10 cellular contexts compared by ENCODE assay signal in genomic region chr14:37230551-37231194, GRCh38. TPM values are rescaled to one million over a fixed set of nuclear protein-coding genes. Genes with fewer than 3 reads are reported as not detected.
A peak's percentile ranks its signal among the peaks of the same experiment; 100 is the strongest.
DNase-seq lines count a peak whose midpoint lies in the region; ATAC-seq and TF ChIP-seq lines count a peak whose summit lies in the region.
"Had no signal": no experiment of that assay in that cellular context is flagged by ENCODE, and none has a peak within 500 bp of the region (broad histone marks: within the 10 kb centered on the region; RNA-seq: fewer than 3 reads in every experiment).

No MANE protein-coding gene starts in this region.

- 57% methylated on average over 3 of the region's 5 CpGs; no CpG with 5 or more reads in 1 of the 2 experiments for WGBS in endodermal cell (ENCODE audit: insufficient coverage in 1 of 2, insufficient read length in 1 of 2), 2 experiments

- no TSS peak for BruUV-seq in PC-9 (replicated peaks; lab: Mats Ljungman, UMichigan)

- ATAC-seq in GM21526 (IDR thresholded peaks at IDR 0.05; ENCODE audit: low FRiP score, unreplicated experiment), result peak; percentile 84
- no peak for ATAC-seq in naive thymus-derived CD4-positive, alpha-beta T cell

- no peaks in the 10 kb centered on the region for H4K20me1 ChIP-seq in PC-9 (ENCODE audit: insufficient read depth)

- no peak overlapping the region for H3K27ac Mint-ChIP-seq in endodermal cell
- no peak overlapping the region for H3K27ac Mint-ChIP-seq in naive thymus-derived CD4-positive, alpha-beta T cell

- H3K9me3 ChIP-seq in PC-9 (ENCODE audit: insufficient read depth, low read depth) (no peaks in the 10 kb centered on the region), endodermal cell (ENCODE audit: control insufficient read depth, low read length) (peaks cover 7% of the 10 kb centered on the region)
- no peaks in the 10 kb centered on the region for H3K9me3 ChIP-seq in naive thymus-derived CD4-positive, alpha-beta T cell (ENCODE audit: control insufficient read depth in 2 of 3, low read length in 3 of 3)

- no peak overlapping the region for H2AFZ ChIP-seq in PC-9

- POLR2A ChIA-PET in PC-9 (lab: Charles Lee; ENCODE audit: unreplicated experiment), result interaction anchor here (0.6 to 0.8 kb wide), 3 partner anchors 548 to 764 kb away, joined by 4 to 9 read pairs (median 8); no protein-coding TSS in a partner anchor
- POLR2A ChIA-PET in naive thymus-derived CD4-positive, alpha-beta T cell (lab: Charles Lee), result no interaction called here

- TF ChIP-seq CTCF in PC-9 (conservative IDR thresholded peaks at IDR 0.05), result peak; percentile 80
- TF ChIP-seq CTCF in endodermal cell (conservative IDR thresholded peaks at IDR 0.05), result peak; percentile 98

- H3K36me3 Mint-ChIP-seq in endodermal cell (ENCODE audit: low read depth), result peaks cover 12% of the 10 kb centered on the region
- peaks cover 0 to 3% (median 0%) of the 10 kb centered on the region in 5 donors for H3K36me3 Mint-ChIP-seq in naive thymus-derived CD4-positive, alpha-beta T cell

- H3K27me3 Mint-ChIP-seq in endodermal cell (ENCODE audit: insufficient read depth), result no peaks in the 10 kb centered on the region
- H3K27me3 Mint-ChIP-seq in naive thymus-derived CD4-positive, alpha-beta T cell, result peaks cover 0 to 4% (median 0%) of the 10 kb centered on the region in 5 donors

- no peak overlapping the region for H3K4me2 ChIP-seq in PC-9

- no peak overlapping the region for H3K9ac ChIP-seq in endodermal cell (ENCODE audit: extremely low read depth, low read length, poor library complexity, severe bottlenecking)

- H3F3A ChIP-seq in PC-9 (ENCODE audit: insufficient read depth, low read depth), result no peaks in the 10 kb centered on the region

- no peaks in the 10 kb centered on the region for H3K4me1 ChIP-seq in PC-9 (replicated peaks; ENCODE audit: insufficient read depth)
- no peaks in the 10 kb centered on the region for H3K4me1 ChIP-seq in endodermal cell (ENCODE audit: control insufficient read depth, insufficient read depth, low read length)
- H3K4me1 ChIP-seq in naive thymus-derived CD4-positive, alpha-beta T cell (ENCODE audit: control insufficient read depth in 2 of 2, insufficient read depth in 2 of 2, low read length in 2 of 2), result no peaks in the 10 kb centered on the region

- no peak overlapping the region for H3K4me3 Mint-ChIP-seq in endodermal cell
- no peak overlapping the region for H3K4me3 Mint-ChIP-seq in naive thymus-derived CD4-positive, alpha-beta T cell

- no peaks in the 10 kb centered on the region for H3K79me2 ChIP-seq in PC-9 (ENCODE audit: low read depth)

- H3K27ac ChIP-seq in PC-9 (no peak overlapping the region), endodermal cell (ENCODE audit: low read depth, low read length) (no peak overlapping the region)
- no peak overlapping the region for H3K27ac ChIP-seq in naive thymus-derived CD4-positive, alpha-beta T cell (ENCODE audit: low read depth, low read length)
- H3K27ac ChIP-seq: skin epidermis had no signal

- H3K27me3 ChIP-seq in PC-9 (ENCODE audit: insufficient read depth, low read depth) (no peaks in the 10 kb centered on the region), endodermal cell (ENCODE audit: control insufficient read depth, insufficient read depth, low read length, poor library complexity, severe bottlenecking) (no peaks in the 10 kb centered on the region)
- H3K27me3 ChIP-seq in naive thymus-derived CD4-positive, alpha-beta T cell (ENCODE audit: control insufficient read depth in 2 of 2, insufficient read depth in 2 of 2, low read length in 2 of 2), result no peaks in the 10 kb centered on the region

- H3K9me3 Mint-ChIP-seq in endodermal cell, result peaks cover 13% of the 10 kb centered on the region
- peaks cover 0 to 8% (median 6%) of the 10 kb centered on the region in 11 donors for H3K9me3 Mint-ChIP-seq in naive thymus-derived CD4-positive, alpha-beta T cell

- H3K4me3 ChIP-seq in PC-9, result no peak overlapping the region
- no peak overlapping the region for H3K4me3 ChIP-seq in endodermal cell (ENCODE audit: low read length)
- no peak overlapping the region for H3K4me3 ChIP-seq in naive thymus-derived CD4-positive, alpha-beta T cell (ENCODE audit: low read length)
- H3K4me3 ChIP-seq: skin epidermis had no signal

- DNase-seq in DMS153 treated with DMSO at 0.1 percent for 48 hours (lab: John Stamatoyannopoulos, UW; ENCODE audit: unreplicated experiment) (peak; percentile 75), M059J (ENCODE audit: low read depth) (peak; percentile 43), PC-9 (peak in 1 of 2 experiments; percentile 57), endodermal cell (no peak), T1000 (lab: John Stamatoyannopoulos, UW) (no peak)
- peak in 5 of 9 donors; percentile 3 to 34 (median 5) for DNase-seq in naive thymus-derived CD4-positive, alpha-beta T cell
- no peak for DNase-seq in effector CD8-positive, alpha-beta T cell (lab: John Stamatoyannopoulos, UW)

- H3K36me3 ChIP-seq in PC-9 (ENCODE audit: low read depth) (no peaks in the 10 kb centered on the region), endodermal cell (ENCODE audit: control insufficient read depth, insufficient read depth, low read length) (no peaks in the 10 kb centered on the region)
- H3K36me3 ChIP-seq in naive thymus-derived CD4-positive, alpha-beta T cell (ENCODE audit: control insufficient read depth in 2 of 3, insufficient read depth in 3 of 3, low read length in 3 of 3), result no peaks in the 10 kb centered on the region

- CTCF ChIA-PET in PC-9 (lab: Charles Lee), result interaction anchor here (0.6 kb wide), 1 partner anchor 1503 kb away, joined by 3 read pairs; no protein-coding TSS in a partner anchor
- CTCF ChIA-PET in naive thymus-derived CD4-positive, alpha-beta T cell (lab: Charles Lee), result interaction anchor here (0.7 kb wide), 1 partner anchor 74 kb away, joined by 3 read pairs; no protein-coding TSS in a partner anchor

- intact Hi-C loops in PC-9 (cut with micrococcal nuclease; ENCODE audit: unreplicated experiment), result loop anchor here (10.0 kb wide), 1 partner anchor 1784 kb away; no protein-coding TSS in a partner anchor
- intact Hi-C loops in naive thymus-derived CD4-positive, alpha-beta T cell (cut with micrococcal nuclease), result loop anchor here (1.0 to 5.0 kb wide), 3 partner anchors 644 to 1787 kb away; no protein-coding TSS in a partner anchor

- H3K9me2 ChIP-seq in PC-9 (ENCODE audit: insufficient read depth), result no peaks in the 10 kb centered on the region

- no peaks in the 10 kb centered on the region for H3K4me1 Mint-ChIP-seq in endodermal cell
- H3K4me1 Mint-ChIP-seq in naive thymus-derived CD4-positive, alpha-beta T cell, result no peaks in the 10 kb centered on the region

RNA-seq across cellular contexts. Expression of gene MIPOL1, which starts 32.9 kb away (rescaled TPM):
- 0.12 TPM in 1 of 2 replicates, not detected in the other for total RNA-seq in M059J (2014; rRNA removed; shearing (Covaris generic))
- total RNA-seq in PC-9 (2021) (12.1 and 13.1 TPM in 2 replicates), endodermal cell (10 to 100 TPM; 22.0 to 28.5 TPM)
- 9.8 TPM for polyA plus RNA-seq in endodermal cell (2013, experiment 1 of 2)
- polyA plus RNA-seq in endodermal cell (2013, experiment 2 of 2), result 9.7 TPM
- total RNA-seq in naive thymus-derived CD4-positive, alpha-beta T cell, result under 1 TPM in 3 of 5 experiments, not detected in 2; 0.12 to 0.69 (median 0.27) TPM
- polyA plus RNA-seq in naive thymus-derived CD4-positive, alpha-beta T cell, result not detected
- total RNA-seq: T-helper 2 cell treated with Interferon-gamma antibody and Interleukin-4, amounts not matched to agents 100 ng/mL and 5 ng/mL, for 36 hours had no signal

RNA-seq across cellular contexts. Expression of gene SLC25A21, which starts 58.3 kb away (rescaled TPM):
- total RNA-seq in M059J (2014; rRNA removed; shearing (Covaris generic)), result 0.94 and 2.4 TPM in 2 replicates
- total RNA-seq in PC-9 (2021) (0.38 and 3.2 TPM in 2 replicates), endodermal cell (1 to 10 TPM; 1.9 TPM)
- 2.2 TPM for polyA plus RNA-seq in endodermal cell (2013, experiment 1 of 2)
- polyA plus RNA-seq in endodermal cell (2013, experiment 2 of 2), result 1.6 TPM
- total RNA-seq in naive thymus-derived CD4-positive, alpha-beta T cell, result not detected
- polyA plus RNA-seq in naive thymus-derived CD4-positive, alpha-beta T cell, result not detected
- total RNA-seq: T-helper 2 cell treated with Interferon-gamma antibody and Interleukin-4, amounts not matched to agents 100 ng/mL and 5 ng/mL, for 36 hours had no signal

Comparison
In these comparisons a context has a peak if more than half of its experiments do, and no peak if none do; other contexts are left out.
1. DNase-seq: peak in DMS153 treated with DMSO at 0.1 percent for 48 hours (single experiment), M059J (single experiment) and naive thymus-derived CD4-positive, alpha-beta T cell (5 of 9); none in endodermal cell (single experiment), effector CD8-positive, alpha-beta T cell (single experiment) and T1000 (single experiment).